ENCODE assay signal across 8 cellular contexts in the genomic region with DNA sequence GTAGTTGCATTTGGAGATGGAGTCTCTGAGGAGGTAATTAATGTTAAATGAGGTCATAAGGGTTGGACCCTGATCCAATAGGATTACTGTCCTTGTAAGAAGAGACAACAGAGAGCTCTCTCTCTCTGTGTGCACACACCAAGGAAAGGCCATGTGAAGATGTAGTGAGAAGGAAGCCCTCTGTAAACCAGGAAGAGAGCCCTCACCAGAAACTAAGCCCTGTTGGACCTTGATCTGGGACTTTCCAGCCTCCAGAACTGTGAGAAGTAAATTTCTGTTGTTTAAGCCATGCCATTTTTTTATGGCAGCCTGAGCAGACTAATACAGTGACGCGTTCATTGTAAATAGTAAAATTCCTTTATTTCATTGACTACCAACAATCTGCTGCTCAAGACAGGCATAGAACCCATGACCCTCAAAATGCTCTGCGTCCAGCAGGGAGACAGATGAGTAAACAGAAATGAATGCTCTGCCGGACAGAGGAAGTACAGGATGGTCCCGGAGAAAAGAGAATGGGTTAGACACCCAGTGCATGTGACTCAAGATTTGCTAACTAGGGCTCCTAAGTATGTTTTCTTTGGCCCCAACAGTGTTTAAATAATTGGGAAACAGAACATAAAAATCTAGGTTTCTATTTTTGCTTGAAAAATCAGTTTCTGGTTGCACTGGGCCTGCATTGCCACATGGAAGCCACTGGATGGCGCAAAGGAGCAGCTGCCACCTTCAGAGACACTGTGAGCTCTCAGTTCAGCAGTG. TPM values are rescaled to one million over a fixed set of nuclear protein-coding genes. Genes with fewer than 3 reads are reported as not detected.
A peak's percentile ranks its signal among the peaks of the same experiment; 100 is the strongest.
DNase-seq lines count a peak whose midpoint lies in the region; ATAC-seq, FAIRE-seq and TF ChIP-seq lines count a peak whose summit lies in the region.

No MANE protein-coding gene starts in this region.

- no peak overlapping the region for H3K4me3 ChIP-seq in H1 (ENCODE audit: extremely low read depth in 1 of 4, insufficient read depth in 2 of 4, low read depth in 3 of 4, low read length in 4 of 4)

- H2BK15ac ChIP-seq in H1 (ENCODE audit: low read length) = no peak overlapping the region

- TF ChIP-seq RAD21 in H1 (IDR thresholded peaks at IDR 0.05 in 1 of 2, conservative IDR thresholded peaks at IDR 0.05 in 1 of 2; ENCODE audit: low read depth in 2 of 2, low read length in 2 of 2) = peak; percentile 75 to 80

- peak; percentile 37 for DNase-seq in activated CD4-positive, alpha-beta T cell treated with anti-CD3 and anti-CD28 coated beads for 48 hours
- DNase-seq in activated CD4-positive, alpha-beta T cell treated with anti-CD3 and anti-CD28 coated beads, Interleukin-2, amount 50 U/mL, for 4 hours = no peak
- DNase-seq in NCI-H69 (lab: John Stamatoyannopoulos, UW) = peak; percentile 62
- peak in 1 of 2 experiments; percentile 72 for DNase-seq in H1 (ENCODE audit: low read depth in 1 of 2, low spot score in 2 of 2)
- peak; percentile 71 for DNase-seq in medulla oblongata (ENCODE audit: extremely low spot score)
- no peak for DNase-seq in activated CD8-positive, alpha-beta memory T cell treated with anti-CD3 and anti-CD28 coated beads, Interleukin-2, amount 50 U/mL, for 4 hours
- DNase-seq in activated CD8-positive, alpha-beta memory T cell treated with anti-CD3 and anti-CD28 coated beads for 24 hours = no peak

- H3K9ac ChIP-seq in H1 (replicated peaks in 1 of 4; ENCODE audit: extremely low read depth in 1 of 4, low read depth in 3 of 4, low read length in 3 of 4) = no peak overlapping the region

- no peak overlapping the region for H2BK5ac ChIP-seq in H1 (ENCODE audit: low read depth, low read length)

- TF ChIP-seq CTCF in H1 (IDR thresholded peaks at IDR 0.05; ENCODE audit: control extremely low read depth in 1 of 3, insufficient read depth in 1 of 3, low read depth in 1 of 3, low read length in 3 of 3) = peak; percentile 88 to 97 (median 93)

- H4K91ac ChIP-seq in H1 (replicated peaks; ENCODE audit: insufficient read length, low read length) = no peak overlapping the region

- no peaks in the 10 kb centered on the region for H3K79me1 ChIP-seq in H1 (ENCODE audit: low read depth, low read length)

- H4K20me1 ChIP-seq in H1 (replicated peaks in 1 of 2; ENCODE audit: control insufficient read depth in 1 of 2, insufficient read depth in 2 of 2, low read length in 2 of 2) = peaks cover 0 to 2% of the 10 kb centered on the region in 2 experiments

- no peak overlapping the region for H3K14ac ChIP-seq in H1 (ENCODE audit: insufficient read length)

- no peaks in the 10 kb centered on the region for H3K27me3 ChIP-seq in H1 (replicated peaks in 1 of 4; ENCODE audit: control insufficient read depth in 3 of 4, extremely low read depth in 1 of 4, insufficient read depth in 3 of 4, low read length in 3 of 4)

- no peak overlapping the region for H2BK20ac ChIP-seq in H1 (ENCODE audit: low read length)

- H3K79me2 ChIP-seq in H1 (ENCODE audit: control insufficient read depth in 1 of 2, insufficient read depth in 2 of 2, low read length in 2 of 2) = no peaks in the 10 kb centered on the region

- H2BK120ac ChIP-seq in H1 (replicated peaks; ENCODE audit: low read depth, low read length) = no peak overlapping the region

- no peak overlapping the region for H2AFZ ChIP-seq in H1 (ENCODE audit: low read length)

- 74% methylated on average over 6 of the region's 6 CpGs; no CpG with 5 or more reads in 1 of the 2 experiments for WGBS in H1 (ENCODE audit: extremely low coverage in 1 of 2, insufficient coverage in 1 of 2, insufficient read length in 1 of 2, insufficient replicate concordance in 2 of 2, low coverage in 1 of 2, low lambda C conversion rate in 2 of 2, missing lambda C conversion rate in 1 of 2), 2 experiments

- FAIRE-seq in H1 (lab: Jason Lieb, UNC) = peak; percentile 57

- H3K4ac ChIP-seq in H1 (replicated peaks; ENCODE audit: insufficient read length, low read depth, low read length) = no peak overlapping the region

- no peak overlapping the region for H4K8ac ChIP-seq in H1 (ENCODE audit: extremely low read depth, insufficient read depth, low read length)

- no peak overlapping the region for H2AK5ac ChIP-seq in H1 (ENCODE audit: low read depth, low read length)

- TF ChIP-seq POLR2A in H1 (IDR thresholded peaks at IDR 0.05; ENCODE audit: control extremely low read depth in 1 of 2, low read depth in 2 of 2, low read length in 2 of 2) = no peak

- no peak overlapping the region for H3K4me2 ChIP-seq in H1 (ENCODE audit: insufficient read depth in 1 of 2, low read depth in 2 of 2, low read length in 2 of 2)

- no peaks in the 10 kb centered on the region for H3K36me3 ChIP-seq in H1 (ENCODE audit: control insufficient read depth in 2 of 4, insufficient read depth in 4 of 4, low read length in 3 of 4)

- H3K56ac ChIP-seq in H1 (replicated peaks; ENCODE audit: insufficient read length, low read depth, low read length) = no peak overlapping the region

- H3K23ac ChIP-seq in H1 (ENCODE audit: insufficient read length) = no peak overlapping the region

- CTCF ChIA-PET in H1 (lab: Charles Lee; ENCODE audit: partially characterized antibody) = interaction anchor here (0.6 to 7.6 kb wide), 43 partner anchors 8 to 489 kb away, joined by 3 to 71 read pairs (median 5); no protein-coding TSS in a partner anchor

- H3K23me2 ChIP-seq in H1 (ENCODE audit: low read depth, low read length) = no peaks in the 10 kb centered on the region

- peaks cover 0 to 3% (median 0%) of the 10 kb centered on the region in 4 experiments; a peak in 1 of 7 replicates for H3K4me1 ChIP-seq in H1 (replicated peaks in 1 of 4; ENCODE audit: control insufficient read depth in 3 of 4, insufficient read depth in 4 of 4, low read length in 3 of 4)

- no peak for TF ChIP-seq EP300 in H1 (IDR thresholded peaks at IDR 0.05; ENCODE audit: borderline replicate concordance in 1 of 2, low read depth in 2 of 2, low read length in 2 of 2)

- H3K18ac ChIP-seq in H1 (ENCODE audit: extremely low read depth, low read length) = no peak overlapping the region

- no peak overlapping the region for H2BK12ac ChIP-seq in H1 (ENCODE audit: low read depth, low read length)

- POLR2A ChIA-PET in H1 (lab: Charles Lee; ENCODE audit: partially characterized antibody) = interaction anchor here (0.6 to 0.7 kb wide), 2 partner anchors 50 to 97 kb away, joined by 3 read pairs; no protein-coding TSS in a partner anchor

- no peak for ATAC-seq in GM21423 (IDR thresholded peaks at IDR 0.05; ENCODE audit: unreplicated experiment)

- no peak overlapping the region for H3K27ac ChIP-seq in H1 (ENCODE audit: low read depth, low read length)

- H4K5ac ChIP-seq in H1 (ENCODE audit: insufficient read length, low read depth, low read length) = no peak overlapping the region

- no peaks in the 10 kb centered on the region for H3K9me3 ChIP-seq in H1 (ENCODE audit: insufficient read depth in 2 of 2, low read depth in 1 of 2, low read length in 1 of 2)

TF ChIP-seq in H1, 55 proteins besides CTCF, POLR2A, EP300 and RAD21:
- TF ChIP-seq KDM4A (IDR thresholded peaks at IDR 0.05; ENCODE audit: low read depth, low read length, severe bottlenecking) = no peak
- TF ChIP-seq SP2 (IDR thresholded peaks at IDR 0.05; ENCODE audit: low read length) = no peak
- TF ChIP-seq TEAD4 (IDR thresholded peaks at IDR 0.05; ENCODE audit: low read depth, low read length) = no peak
- TF ChIP-seq CBX8 (IDR thresholded peaks at IDR 0.05; ENCODE audit: borderline replicate concordance, low read depth, low read length) = no peak
- TF ChIP-seq SP1 (IDR thresholded peaks at IDR 0.05; ENCODE audit: low read depth, low read length) = no peak
- TF ChIP-seq, protein P1, sequence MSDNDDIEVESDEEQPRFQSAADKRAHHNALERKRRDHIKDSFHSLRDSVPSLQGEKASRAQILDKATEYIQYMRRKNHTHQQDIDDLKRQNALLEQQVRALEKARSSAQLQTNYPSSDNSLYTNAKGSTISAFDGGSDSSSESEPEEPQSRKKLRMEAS (IDR thresholded peaks at IDR 0.05) = no peak
- TF ChIP-seq NANOG (IDR thresholded peaks at IDR 0.05; ENCODE audit: insufficient read depth, low read depth, low read length, poor library complexity, severe bottlenecking) = no peak
- TF ChIP-seq TBP (IDR thresholded peaks at IDR 0.05; ENCODE audit: low read depth, low read length) = no peak
- TF ChIP-seq ZNF274 (IDR thresholded peaks at IDR 0.05; ENCODE audit: borderline replicate concordance, extremely low read depth, low read length) = no peak
- no peak for TF ChIP-seq CTBP2 (IDR thresholded peaks at IDR 0.05; ENCODE audit: borderline replicate concordance, insufficient read depth, insufficient read length, low read length)
- TF ChIP-seq SIX5 (IDR thresholded peaks at IDR 0.05; ENCODE audit: low read depth, low read length) = no peak
- no peak for TF ChIP-seq EZH2 (IDR thresholded peaks at IDR 0.05; ENCODE audit: low read depth, low read length, severe bottlenecking)
- TF ChIP-seq FOSL1 (IDR thresholded peaks at IDR 0.05; ENCODE audit: insufficient read depth, low read depth, low read length) = no peak

RNA-seq across cellular contexts. Expression of a gene that starts 37.9 kb away (rescaled TPM):
- 0.27 and 0.67 TPM in 2 replicates for total RNA-seq in H1 (2021; fragmentation: NEBNext Ultra II Directional; extraction: Animal tissue kit (Norgen Biotek cat#: 25700))
- polyA plus RNA-seq in H1 (2011; rRNA removed) = 0.16 and 0.23 TPM in 2 replicates
- polyA plus RNA-seq in H1 (2011; cell fraction: cytosol; rRNA removed) = 0.21 TPM
- 0.16 TPM for polyA plus RNA-seq in H1 (2011; cell fraction: nucleus; rRNA removed)
- 0.34 to 0.62 TPM (median 0.47 TPM) in 4 replicates for polyA plus RNA-seq in H1 (2012, experiment 1 of 2)
- polyA plus RNA-seq in H1 (2012, experiment 2 of 2) = 0.62 TPM
- polyA plus RNA-seq in H1 (2013, experiment 1 of 2) = 0.18 TPM
- polyA plus RNA-seq in H1 (2013, experiment 2 of 2) = 0.22 TPM
- polyA minus RNA-seq in H1 (2011; rRNA and poly(A)+ RNA removed) = 0.19 and 0.68 TPM in 2 replicates
- not detected for polyA minus RNA-seq in H1 (2011; cell fraction: cytosol; rRNA and poly(A)+ RNA removed)
- not detected for polyA minus RNA-seq in H1 (2011; cell fraction: nucleus; rRNA and poly(A)+ RNA removed)

Comparison
In these comparisons a context has a peak if more than half of its experiments do, and no peak if none do; other contexts are left out.
1. DNase-seq: peak in activated CD4-positive, alpha-beta T cell treated with anti-CD3 and anti-CD28 coated beads for 48 hours (single experiment), NCI-H69 (single experiment) and medulla oblongata (single experiment); none in activated CD4-positive, alpha-beta T cell treated with anti-CD3 and anti-CD28 coated beads, Interleukin-2, amount 50 U/mL, for 4 hours (0 of 2), activated CD8-positive, alpha-beta memory T cell treated with anti-CD3 and anti-CD28 coated beads, Interleukin-2, amount 50 U/mL, for 4 hours (single experiment) and activated CD8-positive, alpha-beta memory T cell treated with anti-CD3 and anti-CD28 coated beads for 24 hours (single experiment).